1 cellular context compared by ENCODE assay signal in genomic region chr16:89290887-89291286, GRCh38.
TF ChIP-seq lines count a peak whose summit lies in the region.

No MANE protein-coding gene starts in this region.

TF ChIP-seq in GM23338, 12 proteins besides CTCF, POLR2A, EP300 and RAD21 (continued from another document):
- no peak for TF ChIP-seq ZNF462 (CRISPR knock-in tag; IDR thresholded peaks at IDR 0.05)
- TF ChIP-seq REST (IDR thresholded peaks at IDR 0.05; ENCODE audit: unreplicated experiment): no peak
- TF ChIP-seq EZH2 (IDR thresholded peaks at IDR 0.05; ENCODE audit: low read depth, unreplicated experiment): no peak
